In the genomic region with DNA sequence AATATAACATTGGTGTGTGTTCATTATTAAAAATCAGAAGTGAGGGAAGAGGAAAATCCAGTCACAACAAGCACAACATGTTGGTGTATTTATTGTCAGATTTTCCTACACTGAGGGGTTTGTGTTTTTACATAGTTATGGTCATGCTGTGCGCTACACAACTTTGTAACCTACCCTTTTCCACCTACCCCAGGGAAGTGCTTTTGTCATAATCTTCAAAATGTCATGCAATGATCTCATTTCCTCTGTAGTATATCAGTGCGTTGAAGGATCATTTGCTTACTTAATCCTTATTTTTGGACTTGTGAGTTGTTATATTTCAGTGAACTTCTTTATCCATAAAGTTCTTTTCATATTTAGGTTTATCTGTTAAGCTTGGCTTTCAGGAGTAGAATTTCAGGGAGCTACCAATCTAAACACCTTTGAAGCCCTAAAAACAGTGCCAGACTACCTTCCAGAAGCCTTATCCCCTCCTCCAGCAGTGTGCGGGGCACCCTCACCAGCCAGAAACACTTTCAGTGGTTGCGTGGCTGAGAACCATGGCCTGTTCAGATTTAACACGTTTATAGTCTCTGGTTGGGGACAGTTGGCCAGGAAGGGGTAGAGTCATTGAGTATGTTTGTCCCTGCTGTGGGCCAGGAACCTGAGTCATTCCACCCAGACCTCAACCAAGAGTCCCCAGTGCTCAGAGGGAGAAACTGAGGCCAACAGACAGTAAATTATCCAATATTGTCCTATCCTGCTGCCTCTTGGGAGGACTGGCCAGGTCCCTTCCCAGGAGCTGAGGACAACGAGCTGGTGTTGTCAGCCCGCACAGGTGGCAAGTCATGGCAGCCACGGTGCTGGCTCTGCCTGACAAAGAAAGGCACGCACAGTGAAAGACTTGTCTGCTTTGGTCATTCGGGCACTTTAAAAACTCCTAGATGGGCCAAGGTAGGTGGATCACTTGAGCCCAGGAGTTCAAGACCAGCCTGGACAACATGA, we compare ENCODE assay signal across 32 cellular contexts. TPM values are rescaled to one million over a fixed set of nuclear protein-coding genes. Genes with fewer than 3 reads are reported as not detected.
DNase-seq lines count a peak whose midpoint lies in the region; ATAC-seq, FAIRE-seq and TF ChIP-seq lines count a peak whose summit lies in the region.
"Had no signal": no experiment of that assay in that cellular context is flagged by ENCODE, and none has a peak within 500 bp of the region (broad histone marks: within the 10 kb centered on the region; RNA-seq: fewer than 3 reads in every experiment).

No MANE protein-coding gene starts in this region.

- no peak overlapping the region for H2BK120ac ChIP-seq in trophoblast cell (ENCODE audit: insufficient read depth, low read length, poor library complexity)

- no peak overlapping the region for H3K14ac ChIP-seq in trophoblast cell (ENCODE audit: low read length)

- TF ChIP-seq RAD21 in GM12878 (IDR thresholded peaks at IDR 0.05; ENCODE audit: insufficient read depth, low read depth, low read length) = no peak

- POLR2A ChIA-PET in AG04450 (lab: Yijun Ruan, JAX) (no interaction called here), GM12878 (lab: Charles Lee) (no interaction called here)

- H3K27me3 ChIP-seq in AG04450 (ENCODE audit: control insufficient read depth, insufficient read depth, low read length) (no peaks in the 10 kb centered on the region), GM12878 (replicated peaks in 1 of 2; ENCODE audit: control insufficient read depth in 2 of 2, insufficient read depth in 2 of 2, low read length in 1 of 2) (no peaks in the 10 kb centered on the region), spleen (replicated peaks in 1 of 7) (no peaks in the 10 kb centered on the region), trophoblast cell (ENCODE audit: insufficient read depth, low read length) (no peaks in the 10 kb centered on the region)
- H3K27me3 ChIP-seq: cardiac muscle cell, sigmoid colon, suprapubic skin had no signal

- H3K9me3 Mint-ChIP-seq in activated CD8-positive, alpha-beta memory T cell treated with anti-CD3 and anti-CD28 coated beads, Interleukin-2, amount 10 ng/mL, durations not matched to agents 7 days and 5 days (ENCODE audit: low read depth) = no peaks in the 10 kb centered on the region
- H3K9me3 Mint-ChIP-seq: activated CD4-positive, alpha-beta T cell treated with anti-CD3 and anti-CD28 coated beads, Interleukin-2, amount 10 ng/mL, durations not matched to agents 7 days and 5 days; CD8-positive, alpha-beta T cell had no signal

- H4K12ac ChIP-seq in trophoblast cell (ENCODE audit: low read depth, low read length) = no peak overlapping the region

- no peaks in the 10 kb centered on the region for H3K27me3 Mint-ChIP-seq in activated CD8-positive, alpha-beta memory T cell treated with anti-CD3 and anti-CD28 coated beads, Interleukin-2, amount 10 ng/mL, durations not matched to agents 7 days and 5 days
- H3K27me3 Mint-ChIP-seq: activated CD4-positive, alpha-beta T cell treated with anti-CD3 and anti-CD28 coated beads, Interleukin-2, amount 10 ng/mL, durations not matched to agents 7 days and 5 days; activated naive CD8-positive, alpha-beta T cell; naive thymus-derived CD4-positive, alpha-beta T cell; progenitor cell of endocrine pancreas had no signal

- TF ChIP-seq CTCF in AG04450 (IDR thresholded peaks at IDR 0.05; ENCODE audit: low read depth, low read length) (no peak), GM12878 (IDR thresholded peaks at IDR 0.05 in 2 of 3, conservative IDR thresholded peaks at IDR 0.05 in 1 of 3; ENCODE audit: control insufficient read depth in 2 of 3, extremely low read depth in 1 of 3, insufficient read depth in 1 of 3, low read depth in 3 of 3, low read length in 3 of 3) (no peak), spleen (IDR thresholded peaks at IDR 0.05 in 8 of 11, conservative IDR thresholded peaks at IDR 0.05 in 3 of 11) (no peak)

- no peak overlapping the region for H3K9ac ChIP-seq in GM12878 (ENCODE audit: control insufficient read depth, insufficient read depth, low read length)
- no peak overlapping the region for H3K9ac ChIP-seq in trophoblast cell (ENCODE audit: low read length)

- in situ Hi-C loops in GM12878 (cut with MboI) = no loop called here

- peaks cover 13% of the 10 kb centered on the region for H3K4me1 Mint-ChIP-seq in activated CD8-positive, alpha-beta memory T cell treated with anti-CD3 and anti-CD28 coated beads, Interleukin-2, amount 10 ng/mL, durations not matched to agents 7 days and 5 days

- no peak overlapping the region for H2AK5ac ChIP-seq in trophoblast cell (ENCODE audit: low read length)

- 0 out of 2 replicates have a peak, but pooled peaks cover under 1% of the 10 kb centered on the region for H4K20me1 ChIP-seq in GM12878 (ENCODE audit: control insufficient read depth, insufficient read depth)

- H3K27ac Mint-ChIP-seq in activated CD8-positive, alpha-beta memory T cell treated with anti-CD3 and anti-CD28 coated beads, Interleukin-2, amount 10 ng/mL, durations not matched to agents 7 days and 5 days = no peak overlapping the region
- H3K27ac Mint-ChIP-seq: activated CD4-positive, alpha-beta T cell treated with anti-CD3 and anti-CD28 coated beads, Interleukin-2, amount 10 ng/mL, durations not matched to agents 7 days and 5 days; activated naive CD8-positive, alpha-beta T cell; CD8-positive, alpha-beta T cell; naive thymus-derived CD4-positive, alpha-beta T cell had no signal

- H3K4me1 ChIP-seq in GM12878 (ENCODE audit: control insufficient read depth, insufficient read depth, low read length) = no peaks in the 10 kb centered on the region; the same call in 1 of the 2 replicates
- H3K4me1 ChIP-seq in spleen = peaks cover 0 to 29% (median 6%) of the 10 kb centered on the region in 6 donors
- H3K4me1 ChIP-seq in trophoblast cell (ENCODE audit: control insufficient read depth in 1 of 2, insufficient read depth in 2 of 2, low read length in 2 of 2) = peaks cover 17 to 19% of the 10 kb centered on the region in 2 experiments

- no peaks in the 10 kb centered on the region for H3K79me1 ChIP-seq in trophoblast cell (ENCODE audit: low read length)

- H3K9me3 ChIP-seq in AG04450 (ENCODE audit: control insufficient read depth, insufficient read depth, low read length) = no peaks in the 10 kb centered on the region
- no peaks in the 10 kb centered on the region for H3K9me3 ChIP-seq in GM12878 (replicated peaks; ENCODE audit: control insufficient read depth, insufficient read depth, low read length)
- no peaks in the 10 kb centered on the region for H3K9me3 ChIP-seq in spleen
- H3K9me3 ChIP-seq in trophoblast cell (ENCODE audit: insufficient read depth, low read depth, low read length) = no peaks in the 10 kb centered on the region
- H3K9me3 ChIP-seq: lower lobe of right lung, sigmoid colon, suprapubic skin had no signal

- H3K36me3 ChIP-seq in GM12878 (ENCODE audit: control insufficient read depth in 2 of 2, insufficient read depth in 2 of 2, low read length in 1 of 2) (peaks cover 0 to 18% of the 10 kb centered on the region in 2 experiments; a peak in 3 of 4 replicates), spleen (peaks cover 0 to 80% (median 30%) of the 10 kb centered on the region in 6 donors), trophoblast cell (ENCODE audit: control insufficient read depth in 1 of 2, insufficient read depth in 2 of 2, low read length in 2 of 2) (peaks cover 11 to 24% of the 10 kb centered on the region in 2 experiments)
- H3K36me3 ChIP-seq: cardiac muscle cell had no signal

- H3K23ac ChIP-seq in trophoblast cell (ENCODE audit: low read length) = no peak overlapping the region

- DNase-seq in activated CD8-positive, alpha-beta memory T cell treated with anti-CD3 and anti-CD28 coated beads, Interleukin-2, amount 10 ng/mL, durations not matched to agents 7 days and 5 days = no peak
- DNase-seq in activated CD8-positive, alpha-beta memory T cell treated with anti-CD3 and anti-CD28 coated beads, Interleukin-2, amount 50 U/mL, for 48 hours = no peak
- DNase-seq in AG04450 (ENCODE audit: low read depth, low spot score) (no peak), GM12878 (ENCODE audit: low read depth, low spot score) (no peak), spleen (peak; percentile 19), trophoblast cell (no peak), NCI-H748 (lab: John Stamatoyannopoulos, UW; ENCODE audit: unreplicated experiment) (no peak), T-helper 1 cell (no peak)
- DNase-seq: activated CD4-positive, alpha-beta T cell treated with anti-CD3 and anti-CD28 coated beads, Interleukin-2, amount 10 ng/mL, durations not matched to agents 7 days and 5 days; CD8-positive, alpha-beta T cell; effector memory CD4-positive, alpha-beta T cell; lower lobe of right lung; naive thymus-derived CD4-positive, alpha-beta T cell; NCI-H1436 treated with DMSO at 0.1 percent for 48 hours; NCI-H345; NCI-H69; nucleus accumbens; SIG-M5; sigmoid colon; stimulated activated CD4-positive, alpha-beta T cell treated with anti-CD3 and anti-CD28 coated beads, Interleukin-4, amount 100 ng/mL, for 24 hours; T-helper 9 cell had no signal

- BruUV-seq in GM12878 (replicated peaks; lab: Mats Ljungman, UMichigan) = no TSS peak

- SMC1A ChIA-PET in GM12878 (lab: Charles Lee; ENCODE audit: uncharacterized antibody, unreplicated experiment) = interaction anchor here (1.4 kb wide), 1 partner anchor 9 kb away, joined by 4 read pairs; no protein-coding TSS in a partner anchor

- no peak overlapping the region for H2BK5ac ChIP-seq in trophoblast cell (ENCODE audit: low read depth, low read length, poor library complexity)

- RAD21 ChIA-PET in GM12878 (lab: Charles Lee; ENCODE audit: unreplicated experiment) = no interaction called here

- H3K4me3 Mint-ChIP-seq in activated CD8-positive, alpha-beta memory T cell treated with anti-CD3 and anti-CD28 coated beads, Interleukin-2, amount 10 ng/mL, durations not matched to agents 7 days and 5 days = no peak overlapping the region
- H3K4me3 Mint-ChIP-seq: activated CD4-positive, alpha-beta T cell treated with anti-CD3 and anti-CD28 coated beads, Interleukin-2, amount 10 ng/mL, durations not matched to agents 7 days and 5 days; activated naive CD8-positive, alpha-beta T cell; CD8-positive, alpha-beta T cell; naive thymus-derived CD4-positive, alpha-beta T cell had no signal

- H3K79me2 ChIP-seq in GM12878 (ENCODE audit: control insufficient read depth, insufficient read depth, low read length) = no peaks in the 10 kb centered on the region
- peaks cover 2% of the 10 kb centered on the region for H3K79me2 ChIP-seq in trophoblast cell (ENCODE audit: control insufficient read depth, insufficient read depth, low read length, poor library complexity)

- no peak overlapping the region for H2BK12ac ChIP-seq in trophoblast cell (ENCODE audit: low read length)

- H3K27ac ChIP-seq in AG04450 (ENCODE audit: low read depth, low read length) (peak overlapping the region; percentile 11), GM12878 (ENCODE audit: control insufficient read depth, insufficient read depth) (peak overlapping the region; percentile 18; the same call in 1 of the 2 replicates), spleen (no peak overlapping the region), trophoblast cell (ENCODE audit: low read depth, low read length) (no peak overlapping the region)
- H3K27ac ChIP-seq: cardiac muscle cell, lower lobe of right lung, VCaP had no signal

- H2AFZ ChIP-seq in GM12878 (ENCODE audit: control insufficient read depth, low read depth, low read length) (no peak overlapping the region), trophoblast cell (ENCODE audit: insufficient read depth, low read length, poor library complexity) (no peak overlapping the region)

- H3K36me3 Mint-ChIP-seq in activated CD8-positive, alpha-beta memory T cell treated with anti-CD3 and anti-CD28 coated beads, Interleukin-2, amount 10 ng/mL, durations not matched to agents 7 days and 5 days = no peaks in the 10 kb centered on the region

- H3K18ac ChIP-seq in trophoblast cell (ENCODE audit: low read length) = no peak overlapping the region

- peak; percentile 30 for ATAC-seq in activated CD8-positive, alpha-beta memory T cell treated with anti-CD3 and anti-CD28 coated beads, Interleukin-2, amount 10 ng/mL, durations not matched to agents 7 days and 5 days
- no peak for ATAC-seq in GM12878
- ATAC-seq: CD8-positive, alpha-beta T cell; lower lobe of right lung; naive thymus-derived CD4-positive, alpha-beta T cell; Panc1 had no signal

- TF ChIP-seq EP300 in GM12878 (IDR thresholded peaks at IDR 0.05; ENCODE audit: borderline replicate concordance in 1 of 2, control insufficient read depth in 1 of 2, low read depth in 2 of 2, low read length in 2 of 2) = no peak

- TF ChIP-seq POLR2A in GM12878 (IDR thresholded peaks at IDR 0.05; ENCODE audit: low read depth, low read length) (no peak), spleen (IDR thresholded peaks at IDR 0.05) (no peak)

- intact Hi-C loops in GM12878 (cut with micrococcal nuclease; ENCODE audit: unreplicated experiment) = no loop called here
- intact Hi-C loops in spleen (cut with DNase I; ENCODE audit: low total_unique reads) = no loop called here

- no peak for FAIRE-seq in GM12878 (lab: Jason Lieb, UNC)
- FAIRE-seq: astrocyte, GM18507, H1, keratinocyte had no signal

- H3K4me3 ChIP-seq in AG04450 (ENCODE audit: low read depth, low read length) (no peak overlapping the region), GM12878 (no peak overlapping the region), spleen (no peak overlapping the region), trophoblast cell (ENCODE audit: low read depth, low read length) (no peak overlapping the region)
- H3K4me3 ChIP-seq: cardiac muscle cell, coronary artery, lower lobe of right lung, sigmoid colon, suprapubic skin had no signal

- no peak overlapping the region for H3K4ac ChIP-seq in trophoblast cell (ENCODE audit: low read depth, low read length)

- no peak overlapping the region for H4K8ac ChIP-seq in trophoblast cell (ENCODE audit: low read depth, low read length)

- H3K4me2 ChIP-seq in GM12878 (ENCODE audit: control insufficient read depth, insufficient read depth) (no peak overlapping the region), trophoblast cell (ENCODE audit: low read length) (no peak overlapping the region)

- WGBS in GM12878 (ENCODE audit: insufficient coverage, insufficient replicate concordance, low lambda C conversion rate, missing lambda C conversion rate) = 82% methylated on average over 10 of the region's 10 CpGs
- WGBS in spleen, 5 donors = 88 to 94% (median 90%) methylated on average over 10 of the region's 10 CpGs
- no CpG with 5 or more reads among the region's 10 CpGs for WGBS in trophoblast cell (ENCODE audit: extremely low coverage, insufficient coverage, insufficient read length)

- CTCF ChIA-PET in activated CD8-positive, alpha-beta memory T cell treated with anti-CD3 and anti-CD28 coated beads, Interleukin-2, amount 10 ng/mL, durations not matched to agents 7 days and 5 days (lab: Charles Lee) = interaction anchor here (1.1 kb wide), 1 partner anchor 20 kb away, joined by 3 read pairs; no protein-coding TSS in a partner anchor
- CTCF ChIA-PET in AG04450 (lab: Charles Lee) (interaction anchor here (2.4 kb wide), 1 partner anchor 31 kb away, joined by 7 read pairs; no protein-coding TSS in a partner anchor), GM12878 (lab: Yijun Ruan, JAX) (interaction anchor here (1.3 kb wide), 1 partner anchor 135 kb away, joined by 3 read pairs; no protein-coding TSS in a partner anchor)

- no peak overlapping the region for H4K91ac ChIP-seq in trophoblast cell (ENCODE audit: low read depth, low read length)

RNA-seq across cellular contexts. Expression of a gene that starts 40.3 kb away (rescaled TPM):
- 10 to 100 TPM; 17.5 to 18.2 TPM for total RNA-seq in activated CD8-positive, alpha-beta memory T cell treated with anti-CD3 and anti-CD28 coated beads, Interleukin-2, amount 10 ng/mL, durations not matched to agents 7 days and 5 days
- polyA plus RNA-seq in AG04450 (2011; rRNA removed) (8.0 and 9.3 TPM in 2 replicates), GM12878 (2011; rRNA removed) (6.2 and 9.2 TPM in 2 replicates), GM12878 (2014; fragmentation: Illumina TruSeq; extraction: Trizol) (7.9 and 11.4 TPM in 2 replicates), GM12878 (2014; fragmentation: Nextera tagmentation; extraction: Ambion mirVana) (1 to 10 TPM; 2.9 to 3.7 TPM), GM12878 (2014; rRNA removed) (13.6 and 13.7 TPM in 2 replicates), GM12878 (2016; fragmentation: Nextera tagmentation; extraction: Ambion mirVana) (1 to 10 TPM; 8.6 to 9.4 TPM), spleen (1 to 10 TPM; 1.8 to 4.7 (median 2.2) TPM)
- polyA minus RNA-seq in AG04450 (2011; rRNA and poly(A)+ RNA removed) = 12.0 and 15.6 TPM in 2 replicates
- total RNA-seq in GM12878 (2013; cell fraction: nucleolus; rRNA removed) = 38.4 and 42.0 TPM in 2 replicates
- total RNA-seq in GM12878 (2014; rRNA removed) (9.3 and 9.9 TPM in 2 replicates), GM12878 (2014; rRNA removed; fragmentation: Illumina TruSeq; extraction: Trizol) (8.9 and 9.9 TPM in 2 replicates), GM12878 (2021) (18.9 and 19.4 TPM in 2 replicates), spleen (10 to 100 TPM; 12.1 to 25.4 (median 16.7) TPM)
- 3.8 TPM for polyA plus RNA-seq in GM12878 (2011; ENCODE audit: low read depth)
- 12.8 and 13.0 TPM in 2 replicates for polyA plus RNA-seq in GM12878 (2011; cell fraction: cytosol; rRNA removed)
- 11.3 and 11.6 TPM in 2 replicates for polyA plus RNA-seq in GM12878 (2011; cell fraction: nucleus; rRNA removed)
- 6.7 and 7.6 TPM in 2 replicates for polyA plus RNA-seq in GM12878 (2012)
- polyA minus RNA-seq in GM12878 (2011; rRNA and poly(A)+ RNA removed) = 11.6 and 16.1 TPM in 2 replicates
- 4.9 and 6.0 TPM in 2 replicates for polyA minus RNA-seq in GM12878 (2011; cell fraction: cytosol; rRNA and poly(A)+ RNA removed)
- 7.3 and 13.6 TPM in 2 replicates for polyA minus RNA-seq in GM12878 (2011; cell fraction: nucleus; rRNA and poly(A)+ RNA removed)
- 19.0 and 19.9 TPM in 2 replicates for polyA plus RNA-seq in trophoblast cell (2013)

Comparison
In these comparisons a context has a peak if more than half of its experiments do, and no peak if none do; other contexts are left out.
1. H3K27ac ChIP-seq: peak in AG04450 (single experiment) and GM12878 (single experiment); none in spleen (0 of 8) and trophoblast cell (single experiment).